In genomic region chr12:43444940-43445564, GRCh38 we compare ENCODE assay signal across 1 cellular context.
TF ChIP-seq lines count a peak whose summit lies in the region.

No MANE protein-coding gene starts in this region.

TF ChIP-seq in K562, 482 proteins besides CTCF, POLR2A, EP300 and RAD21 (continued from another document):
- no peak for TF ChIP-seq ATF6 (CRISPR knock-in tag; IDR thresholded peaks at IDR 0.05)
- TF ChIP-seq NEUROD1 (IDR thresholded peaks at IDR 0.05; ENCODE audit: borderline replicate concordance, low read depth, low read length, partially characterized antibody) = no peak
- no peak for TF ChIP-seq HMGXB4 (CRISPR knock-in tag; IDR thresholded peaks at IDR 0.05)
- no peak for TF ChIP-seq MTF1 (CRISPR knock-in tag; IDR thresholded peaks at IDR 0.05; ENCODE audit: borderline replicate concordance)
- TF ChIP-seq GABPB2 (CRISPR knock-in tag; conservative IDR thresholded peaks at IDR 0.05) = no peak
- TF ChIP-seq COPS2 (conservative IDR thresholded peaks at IDR 0.05) = no peak
- no peak for TF ChIP-seq ZNF3 (CRISPR knock-in tag; IDR thresholded peaks at IDR 0.05)
- TF ChIP-seq MCM7 (IDR thresholded peaks at IDR 0.05) = no peak
- TF ChIP-seq U2AF1 (optimal IDR thresholded peaks at IDR 0.05; ENCODE audit: low read depth, low read length) = no peak
- no peak for TF ChIP-seq BCOR (IDR thresholded peaks at IDR 0.05)
- no peak for TF ChIP-seq MED1 (CRISPR knock-in tag; IDR thresholded peaks at IDR 0.05; ENCODE audit: borderline replicate concordance)
- TF ChIP-seq KLF1 (tag; IDR thresholded peaks at IDR 0.05) = no peak
